8 cellular contexts compared by ENCODE assay signal in the genomic region with DNA sequence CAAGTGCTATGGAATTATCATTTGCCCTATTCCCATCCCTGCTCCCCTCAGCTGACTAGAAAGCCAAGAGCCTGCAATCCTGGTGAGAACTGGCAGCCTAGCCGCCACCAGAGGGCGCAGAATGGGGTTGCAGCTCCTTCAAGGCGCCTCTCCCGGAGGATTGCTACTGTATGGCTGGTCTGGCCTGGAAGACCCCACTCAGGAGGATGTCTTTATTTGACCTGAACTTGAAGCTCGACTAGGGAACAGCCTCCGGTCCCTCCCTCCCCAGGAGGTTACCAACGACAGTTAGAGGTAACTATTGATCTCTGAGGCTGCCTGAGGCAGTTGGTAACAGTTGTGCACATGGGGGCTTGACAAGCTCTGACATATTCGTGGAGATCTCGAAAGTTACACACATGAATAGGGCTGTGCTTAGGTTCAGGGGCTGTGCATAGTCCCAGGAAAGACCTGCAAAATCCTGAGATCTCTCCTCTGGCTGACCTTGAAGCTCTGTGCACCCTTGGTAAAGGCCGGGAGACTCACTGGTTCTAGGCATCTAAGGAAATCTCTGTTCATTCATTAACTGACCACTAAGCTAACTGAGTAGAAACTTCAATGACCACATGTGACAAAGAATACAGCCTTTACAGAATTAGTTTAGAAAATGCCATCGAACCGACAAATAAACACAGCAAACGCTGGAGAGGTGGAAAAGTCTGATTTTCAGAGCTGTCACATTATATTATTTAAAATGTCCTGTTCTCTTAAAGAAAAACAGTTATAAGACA.
DNase-seq lines count a peak whose midpoint lies in the region; ATAC-seq, FAIRE-seq and TF ChIP-seq lines count a peak whose summit lies in the region.

No MANE protein-coding gene starts in this region.

- H3K36me3 Mint-ChIP-seq in activated CD4-positive, alpha-beta memory T cell treated with anti-CD3 and anti-CD28 coated beads, Interleukin-2, amount 10 ng/mL, durations not matched to agents 7 days and 5 days (ENCODE audit: low read depth), result no peaks in the 10 kb centered on the region
- H3K36me3 Mint-ChIP-seq in mesothelial cell of epicardium, result peaks cover 4% of the 10 kb centered on the region

- no peaks in the 10 kb centered on the region for H3K36me3 ChIP-seq in H1 (ENCODE audit: control insufficient read depth in 2 of 4, insufficient read depth in 4 of 4, low read length in 3 of 4)

- H3K56ac ChIP-seq in H1 (replicated peaks; ENCODE audit: insufficient read length, low read depth, low read length), result no peak overlapping the region

- H2BK15ac ChIP-seq in H1 (ENCODE audit: low read length), result no peak overlapping the region

- H3K23ac ChIP-seq in H1 (ENCODE audit: insufficient read length), result no peak overlapping the region

- no peaks in the 10 kb centered on the region for H3K79me1 ChIP-seq in H1 (ENCODE audit: low read depth, low read length)

- no peak overlapping the region for H3K4me3 Mint-ChIP-seq in activated CD4-positive, alpha-beta memory T cell treated with anti-CD3 and anti-CD28 coated beads, Interleukin-2, amount 10 ng/mL, durations not matched to agents 7 days and 5 days
- no peak overlapping the region for H3K4me3 Mint-ChIP-seq in mesothelial cell of epicardium

- peak; percentile 81 for FAIRE-seq in H1 (lab: Jason Lieb, UNC)

- TF ChIP-seq POLR2A in H1 (IDR thresholded peaks at IDR 0.05; ENCODE audit: control extremely low read depth in 1 of 2, low read depth in 2 of 2, low read length in 2 of 2), result no peak

- peaks cover 0 to 2% of the 10 kb centered on the region in 2 experiments; a peak in 1 of 4 replicates for H3K9me3 ChIP-seq in H1 (ENCODE audit: insufficient read depth in 2 of 2, low read depth in 1 of 2, low read length in 1 of 2)

- H2BK20ac ChIP-seq in H1 (ENCODE audit: low read length), result no peak overlapping the region

- no peak overlapping the region for H3K4me3 ChIP-seq in H1 (ENCODE audit: extremely low read depth in 1 of 4, insufficient read depth in 2 of 4, low read depth in 3 of 4, low read length in 4 of 4)

- no peaks in the 10 kb centered on the region for H3K4me1 Mint-ChIP-seq in activated CD4-positive, alpha-beta memory T cell treated with anti-CD3 and anti-CD28 coated beads, Interleukin-2, amount 10 ng/mL, durations not matched to agents 7 days and 5 days
- H3K4me1 Mint-ChIP-seq in mesothelial cell of epicardium, result peaks cover 19% of the 10 kb centered on the region

- H2AFZ ChIP-seq in H1 (ENCODE audit: low read length), result peak overlapping the region; percentile 80

- no peak overlapping the region for H2BK12ac ChIP-seq in H1 (ENCODE audit: low read depth, low read length)

- H3K9ac ChIP-seq in H1 (replicated peaks in 1 of 4; ENCODE audit: extremely low read depth in 1 of 4, low read depth in 3 of 4, low read length in 3 of 4), result no peak overlapping the region

- no peaks in the 10 kb centered on the region for H3K27me3 ChIP-seq in H1 (replicated peaks in 1 of 4; ENCODE audit: control insufficient read depth in 3 of 4, extremely low read depth in 1 of 4, insufficient read depth in 3 of 4, low read length in 3 of 4)

- peak; percentile 71 to 84 for TF ChIP-seq RAD21 in H1 (IDR thresholded peaks at IDR 0.05 in 1 of 2, conservative IDR thresholded peaks at IDR 0.05 in 1 of 2; ENCODE audit: low read depth in 2 of 2, low read length in 2 of 2)

- H2BK120ac ChIP-seq in H1 (replicated peaks; ENCODE audit: low read depth, low read length), result no peak overlapping the region

- no peak for TF ChIP-seq EP300 in H1 (IDR thresholded peaks at IDR 0.05; ENCODE audit: borderline replicate concordance in 1 of 2, low read depth in 2 of 2, low read length in 2 of 2)

- H3K14ac ChIP-seq in H1 (ENCODE audit: insufficient read length), result no peak overlapping the region

- peaks cover 5% of the 10 kb centered on the region for H3K27me3 Mint-ChIP-seq in activated CD4-positive, alpha-beta memory T cell treated with anti-CD3 and anti-CD28 coated beads, Interleukin-2, amount 10 ng/mL, durations not matched to agents 7 days and 5 days
- no peaks in the 10 kb centered on the region for H3K27me3 Mint-ChIP-seq in mesothelial cell of epicardium (ENCODE audit: low read depth)

- POLR2A ChIA-PET in activated CD4-positive, alpha-beta memory T cell treated with anti-CD3 and anti-CD28 coated beads, Interleukin-2, amount 10 ng/mL, durations not matched to agents 7 days and 5 days (lab: Charles Lee), result no interaction called here
- POLR2A ChIA-PET in H1 (lab: Charles Lee; ENCODE audit: partially characterized antibody), result interaction anchor here (0.6 to 1.2 kb wide), 4 partner anchors 15 to 165 kb away, joined by 3 to 4 read pairs (median 4); a partner anchor contains a TSS

- no peak overlapping the region for H2AK5ac ChIP-seq in H1 (ENCODE audit: low read depth, low read length)

- CTCF ChIA-PET in activated CD4-positive, alpha-beta memory T cell treated with anti-CD3 and anti-CD28 coated beads, Interleukin-2, amount 10 ng/mL, durations not matched to agents 7 days and 5 days (lab: Charles Lee), result interaction anchor here (0.8 to 2.3 kb wide), 17 partner anchors 8 to 316 kb away, joined by 3 to 19 read pairs (median 4); a partner anchor contains a TSS
- CTCF ChIA-PET in H1 (lab: Charles Lee; ENCODE audit: partially characterized antibody), result interaction anchor here (0.5 to 2.8 kb wide), 39 partner anchors 9 to 1594 kb away, joined by 3 to 25 read pairs (median 5); a partner anchor contains a TSS

- peak; percentile 76 for DNase-seq in Ammon's horn (ENCODE audit: low spot score)
- DNase-seq in NCI-H2227 treated with DMSO at 0.1 percent for 48 hours (lab: John Stamatoyannopoulos, UW), result peak; percentile 38
- peak; percentile 58 for DNase-seq in activated CD4-positive, alpha-beta memory T cell treated with anti-CD3 and anti-CD28 coated beads, Interleukin-2, amount 10 ng/mL, durations not matched to agents 7 days and 5 days
- DNase-seq in H1 (ENCODE audit: low read depth in 1 of 2, low spot score in 2 of 2), result peak; percentile 67 to 91
- DNase-seq in mesothelial cell of epicardium (ENCODE audit: low spot score in 2 of 2, unreplicated experiment in 2 of 2), result peak; percentile 56 to 83
- peak; percentile 8 to 24 for DNase-seq in stimulated activated CD8-positive, alpha-beta memory T cell treated with anti-CD3 and anti-CD28 coated beads, Interleukin-4, amount 100 ng/mL, for 4 hours (ENCODE audit: low read depth in 2 of 2, low spot score in 1 of 2)

- no peak overlapping the region for H3K4me2 ChIP-seq in H1 (ENCODE audit: insufficient read depth in 1 of 2, low read depth in 2 of 2, low read length in 2 of 2)

- no peak overlapping the region for H3K27ac ChIP-seq in H1 (ENCODE audit: low read depth, low read length)

- no peaks in the 10 kb centered on the region for H4K20me1 ChIP-seq in H1 (replicated peaks in 1 of 2; ENCODE audit: control insufficient read depth in 1 of 2, insufficient read depth in 2 of 2, low read length in 2 of 2)

- no peak overlapping the region for H4K91ac ChIP-seq in H1 (replicated peaks; ENCODE audit: insufficient read length, low read length)

- peak; percentile 93 for ATAC-seq in GM18867 (IDR thresholded peaks at IDR 0.05; ENCODE audit: unreplicated experiment)
- ATAC-seq in HG03064 (IDR thresholded peaks at IDR 0.05; ENCODE audit: low read depth, unreplicated experiment), result peak; percentile 87

- 49% methylated on average over 13 of the region's 13 CpGs; no CpG with 5 or more reads in 1 of the 2 experiments for WGBS in H1 (ENCODE audit: extremely low coverage in 1 of 2, insufficient coverage in 1 of 2, insufficient read length in 1 of 2, insufficient replicate concordance in 2 of 2, low coverage in 1 of 2, low lambda C conversion rate in 2 of 2, missing lambda C conversion rate in 1 of 2), 2 experiments

- H3K4me1 ChIP-seq in H1 (replicated peaks in 1 of 4; ENCODE audit: control insufficient read depth in 3 of 4, insufficient read depth in 4 of 4, low read length in 3 of 4), result peaks cover 0 to 4% (median 0%) of the 10 kb centered on the region in 4 experiments; a peak in 1 of 7 replicates

- H3K4ac ChIP-seq in H1 (replicated peaks; ENCODE audit: insufficient read length, low read depth, low read length), result no peak overlapping the region

- no peak overlapping the region; the same call in 1 of the 2 replicates for H4K8ac ChIP-seq in H1 (ENCODE audit: extremely low read depth, insufficient read depth, low read length)

- no peak overlapping the region for H4K5ac ChIP-seq in H1 (ENCODE audit: insufficient read length, low read depth, low read length)

- H3K9me3 Mint-ChIP-seq in activated CD4-positive, alpha-beta memory T cell treated with anti-CD3 and anti-CD28 coated beads, Interleukin-2, amount 10 ng/mL, durations not matched to agents 7 days and 5 days, result no peaks in the 10 kb centered on the region
- peaks cover 3% of the 10 kb centered on the region for H3K9me3 Mint-ChIP-seq in mesothelial cell of epicardium

- no peak overlapping the region for H3K18ac ChIP-seq in H1 (ENCODE audit: extremely low read depth, low read length)

- H2BK5ac ChIP-seq in H1 (ENCODE audit: low read depth, low read length), result peak overlapping the region; percentile 21; the same call in 1 of the 2 replicates

- no peak overlapping the region for H3K27ac Mint-ChIP-seq in activated CD4-positive, alpha-beta memory T cell treated with anti-CD3 and anti-CD28 coated beads, Interleukin-2, amount 10 ng/mL, durations not matched to agents 7 days and 5 days
- H3K27ac Mint-ChIP-seq in mesothelial cell of epicardium, result no peak overlapping the region

- TF ChIP-seq CTCF in H1 (IDR thresholded peaks at IDR 0.05; ENCODE audit: control extremely low read depth in 1 of 3, insufficient read depth in 1 of 3, low read depth in 1 of 3, low read length in 3 of 3), result peak; percentile 92 to 97 (median 95)
- peak; percentile 73 for TF ChIP-seq CTCF in mesothelial cell of epicardium (IDR thresholded peaks at IDR 0.05; ENCODE audit: unreplicated experiment)

- no peaks in the 10 kb centered on the region for H3K23me2 ChIP-seq in H1 (ENCODE audit: low read depth, low read length)

- no peaks in the 10 kb centered on the region for H3K79me2 ChIP-seq in H1 (ENCODE audit: control insufficient read depth in 1 of 2, insufficient read depth in 2 of 2, low read length in 2 of 2)

TF ChIP-seq in H1, 55 proteins besides CTCF, POLR2A, EP300 and RAD21 (continues in another document):
- TF ChIP-seq CHD1 (IDR thresholded peaks at IDR 0.05; ENCODE audit: low read depth, low read length) (no peak), CREB1 (IDR thresholded peaks at IDR 0.05) (peak; percentile 38; the same call in 1 of the 2 replicates), GABPA (IDR thresholded peaks at IDR 0.05; ENCODE audit: borderline replicate concordance, insufficient read depth, low read length) (no peak), NRF1 (IDR thresholded peaks at IDR 0.05; ENCODE audit: low read depth, low read length) (no peak)
- TF ChIP-seq, protein P1, sequence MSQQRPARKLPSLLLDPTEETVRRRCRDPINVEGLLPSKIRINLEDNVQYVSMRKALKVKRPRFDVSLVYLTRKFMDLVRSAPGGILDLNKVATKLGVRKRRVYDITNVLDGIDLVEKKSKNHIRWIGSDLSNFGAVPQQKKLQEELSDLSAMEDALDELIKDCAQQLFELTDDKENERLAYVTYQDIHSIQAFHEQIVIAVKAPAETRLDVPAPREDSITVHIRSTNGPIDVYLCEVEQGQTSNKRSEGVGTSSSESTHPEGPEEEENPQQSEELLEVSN (IDR thresholded peaks at IDR 0.05), result no peak

Comparison
In these comparisons a context has a peak if more than half of its experiments do, and no peak if none do; other contexts are left out.
1. DNase-seq: peak in every context shown above with its lines; median percentile 79 in H1; 76 in Ammon's horn; 70 in mesothelial cell of epicardium; 58 in activated CD4-positive, alpha-beta memory T cell treated with anti-CD3 and anti-CD28 coated beads, Interleukin-2, amount 10 ng/mL, durations not matched to agents 7 days and 5 days; 38 in NCI-H2227 treated with DMSO at 0.1 percent for 48 hours; 16 in stimulated activated CD8-positive, alpha-beta memory T cell treated with anti-CD3 and anti-CD28 coated beads, Interleukin-4, amount 100 ng/mL, for 4 hours.